ENCODE assay signal across 8 cellular contexts in genomic region chr3:16885588-16885903, GRCh38. TPM values are rescaled to one million over a fixed set of nuclear protein-coding genes. Genes with fewer than 3 reads are reported as not detected.
DNase-seq lines count a peak whose midpoint lies in the region; ATAC-seq and TF ChIP-seq lines count a peak whose summit lies in the region.

No MANE protein-coding gene starts in this region.

- no peaks in the 10 kb centered on the region for H3K27me3 ChIP-seq in Peyer's patch
- no peaks in the 10 kb centered on the region for H3K27me3 ChIP-seq in gastrocnemius medialis

- H3K36me3 ChIP-seq in Peyer's patch (no peaks in the 10 kb centered on the region), gastrocnemius medialis (no peaks in the 10 kb centered on the region)

- H3K4me1 ChIP-seq in Peyer's patch, result peaks cover 0 to 20% (median 4%) of the 10 kb centered on the region in 4 donors
- H3K4me1 ChIP-seq in gastrocnemius medialis, result peaks cover 67 to 72% of the 10 kb centered on the region in 2 donors

- H3K27ac ChIP-seq in Peyer's patch (peak overlapping the region; percentile 92 to 96 (median 94)), gastrocnemius medialis (peak overlapping the region; percentile 93 to 98 (median 96))

- TF ChIP-seq POLR2A in Peyer's patch (IDR thresholded peaks at IDR 0.05), result no peak
- TF ChIP-seq POLR2A in gastrocnemius medialis (IDR thresholded peaks at IDR 0.05), result no peak

- TF ChIP-seq CTCF in Peyer's patch (IDR thresholded peaks at IDR 0.05) (no peak), fibroblast of mammary gland (conservative IDR thresholded peaks at IDR 0.05; ENCODE audit: control insufficient read depth, insufficient read depth, low read depth, low read length) (no peak), gastrocnemius medialis (IDR thresholded peaks at IDR 0.05 in 4 of 5, conservative IDR thresholded peaks at IDR 0.05 in 1 of 5) (no peak)

- H3K9me3 ChIP-seq in Peyer's patch (no peaks in the 10 kb centered on the region), gastrocnemius medialis (no peaks in the 10 kb centered on the region)

- ATAC-seq in GM18502 (IDR thresholded peaks at IDR 0.05; ENCODE audit: poor library complexity, unreplicated experiment) (peak; percentile 41), HG02571 (IDR thresholded peaks at IDR 0.05; ENCODE audit: unreplicated experiment) (peak; percentile 30), gastrocnemius medialis (no peak)

- DNase-seq in Peyer's patch (no peak), fibroblast of mammary gland (ENCODE audit: low read depth) (peak; percentile 42), gastrocnemius medialis (peak in 1 of 2 donors; percentile 62), kidney glomerular epithelial cell (lab: John Stamatoyannopoulos, UW) (no peak), NCI-H510A (lab: John Stamatoyannopoulos, UW) (no peak), NCI-H1048 (lab: John Stamatoyannopoulos, UW) (no peak)

- H3K4me3 ChIP-seq in Peyer's patch (peak overlapping the region; percentile 84 to 98 (median 88)), fibroblast of mammary gland (ENCODE audit: control insufficient read depth, low read depth, low read length) (peak overlapping the region; percentile 84), gastrocnemius medialis (peak overlapping the region; percentile 85 to 90 (median 88))

- in situ Hi-C loops in gastrocnemius medialis (cut with MboI; ENCODE audit: low sequenced_read_pairs in 4 of 4), result no loop called here

- intact Hi-C loops in gastrocnemius medialis (cut with DNase I; ENCODE audit: low total_unique reads), result loop anchor here (2.0 kb wide), 2 partner anchors 141 to 255 kb away; no protein-coding TSS in a partner anchor

RNA-seq across cellular contexts. Expression of gene PLCL2, which starts 0.8 kb away (rescaled TPM):
- total RNA-seq in Peyer's patch (10 to 100 TPM; 21.8 to 39.6 (median 25.4) TPM), gastrocnemius medialis (10 to 100 TPM; 23.9 to 37.2 (median 32.7) TPM)

Comparison
In these comparisons a context has a peak if more than half of its experiments do, and no peak if none do; other contexts are left out.
1. ATAC-seq: peak in GM18502 (single experiment) and HG02571 (single experiment); none in gastrocnemius medialis (0 of 2).
2. Peak in every context shown above with its lines, with median percentiles within 50 percentile points of each other: H3K4me3 ChIP-seq.